ENCODE assay signal across 1 cellular context in genomic region chr5:55897206-55897894, GRCh38.
TF ChIP-seq lines count a peak whose summit lies in the region.

No MANE protein-coding gene starts in this region.

TF ChIP-seq in SK-N-SH treated with all-trans-retinoic acid at 6 μM for 48 hours, 23 proteins besides CTCF, POLR2A, EP300 and RAD21 (continued from another document):
- no peak for TF ChIP-seq PPARA (CRISPR knock-in tag; IDR thresholded peaks at IDR 0.05; ENCODE audit: borderline replicate concordance)
- TF ChIP-seq CREB5 (CRISPR knock-in tag; IDR thresholded peaks at IDR 0.05; ENCODE audit: low read depth), result no peak
- no peak for TF ChIP-seq ZNF8 (CRISPR knock-in tag; IDR thresholded peaks at IDR 0.05)
- no peak for TF ChIP-seq BACH2 (CRISPR knock-in tag; IDR thresholded peaks at IDR 0.05; ENCODE audit: borderline replicate concordance)
